27 cellular contexts compared by ENCODE assay signal in the genomic region with DNA sequence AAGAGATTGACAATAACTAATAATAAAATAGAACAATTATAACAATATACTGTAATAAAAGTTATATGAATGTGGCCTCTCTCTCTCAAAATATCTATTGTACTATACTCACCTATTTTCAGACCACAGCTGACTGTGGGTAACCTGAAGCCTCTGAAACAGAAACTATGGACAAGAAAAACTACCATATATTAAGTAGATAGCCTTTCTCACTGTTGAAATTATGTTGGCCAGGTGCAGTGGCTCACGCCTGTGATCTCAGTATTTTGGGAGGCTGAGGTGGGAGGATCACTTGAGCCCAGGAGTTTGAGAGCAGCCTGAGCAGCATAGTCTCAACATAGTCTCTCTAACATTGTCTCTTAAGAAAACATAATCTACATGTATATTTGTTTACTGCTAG.
"Had no signal": no experiment of that assay in that cellular context is flagged by ENCODE, and none has a peak within 500 bp of the region (broad histone marks: within the 10 kb centered on the region; RNA-seq: fewer than 3 reads in every experiment).

No MANE protein-coding gene starts in this region.

- H3K27me3 Mint-ChIP-seq: stimulated activated memory B cell treated with anti-CD40 and anti-IgM and Interleukin-4, amounts not matched to agents 10 μg/mL and 1 μg/mL and 100 μg/mL, for 72 hours; stimulated activated naive B cell treated with anti-CD40 and anti-IgM and Interleukin-4, amounts not matched to agents 10 μg/mL and 1 μg/mL and 100 μg/mL, for 72 hours; stimulated activated naive CD8-positive, alpha-beta T cell treated with anti-CD3 and anti-CD28 coated beads, Interleukin-15, amount 100 ng/mL, for 72 hours; type B pancreatic cell had no signal

- H3K27ac Mint-ChIP-seq: stimulated activated effector memory CD8-positive, alpha-beta T cell treated with anti-CD3 and anti-CD28 coated beads, Interleukin-12 subunit alpha, Interleukin-12 subunit beta, amount 100 ng/mL, for 72 hours; stimulated activated memory B cell treated with anti-CD40 and anti-IgM and Interleukin-4, amounts not matched to agents 10 μg/mL and 1 μg/mL and 100 μg/mL, for 72 hours; stimulated activated naive B cell treated with anti-CD40 and anti-IgM and Interleukin-4, amounts not matched to agents 10 μg/mL and 1 μg/mL and 100 μg/mL, for 72 hours; stimulated activated naive CD8-positive, alpha-beta T cell treated with anti-CD3 and anti-CD28 coated beads, Interleukin-15, amount 100 ng/mL, for 72 hours; stimulated activated naive CD8-positive, alpha-beta T cell treated with anti-CD3 and anti-CD28 coated beads, Interleukin-15, Interleukin-2, amounts not matched to agents 100 ng/mL and 50 ng/mL, for 24 hours; type B pancreatic cell had no signal

- H3K4me1 Mint-ChIP-seq: stimulated activated effector memory CD8-positive, alpha-beta T cell treated with anti-CD3 and anti-CD28 coated beads, Interleukin-12 subunit alpha, Interleukin-12 subunit beta, amount 100 ng/mL, for 72 hours; stimulated activated memory B cell treated with anti-CD40 and anti-IgM and Interleukin-4, amounts not matched to agents 10 μg/mL and 1 μg/mL and 100 μg/mL, for 72 hours; stimulated activated naive B cell treated with anti-CD40 and anti-IgM and Interleukin-4, amounts not matched to agents 10 μg/mL and 1 μg/mL and 100 μg/mL, for 72 hours; stimulated activated naive CD8-positive, alpha-beta T cell treated with anti-CD3 and anti-CD28 coated beads, Interleukin-15, amount 100 ng/mL, for 72 hours had no signal

- H3K36me3 Mint-ChIP-seq: stimulated activated memory B cell treated with anti-CD40 and anti-IgM and Interleukin-4, amounts not matched to agents 10 μg/mL and 1 μg/mL and 100 μg/mL, for 72 hours; stimulated activated naive B cell treated with anti-CD40 and anti-IgM and Interleukin-4, amounts not matched to agents 10 μg/mL and 1 μg/mL and 100 μg/mL, for 72 hours; type B pancreatic cell had no signal

- H3K4me3 ChIP-seq: stomach, suprapubic skin, testis, thoracic aorta, thyroid gland, tibial artery, tibial nerve, transverse colon, upper lobe of left lung, upper lobe of right lung, uterus, vagina had no signal

- ATAC-seq: stimulated activated effector memory CD8-positive, alpha-beta T cell treated with anti-CD3 and anti-CD28 coated beads, Interleukin-12 subunit alpha, Interleukin-12 subunit beta, amount 100 ng/mL, for 72 hours; stimulated activated memory B cell treated with anti-CD40 and anti-IgM and Interleukin-4, amounts not matched to agents 10 μg/mL and 1 μg/mL and 100 μg/mL, for 72 hours; stimulated activated naive B cell treated with anti-CD40 and anti-IgM and Interleukin-4, amounts not matched to agents 10 μg/mL and 1 μg/mL and 100 μg/mL, for 72 hours; stimulated activated naive CD8-positive, alpha-beta T cell treated with anti-CD3 and anti-CD28 coated beads, Interleukin-15, amount 100 ng/mL, for 72 hours; upper lobe of right lung had no signal

- H3K4me1 ChIP-seq: stomach, suprapubic skin, testis, thyroid gland, tibial artery, tibial nerve, transverse colon, upper lobe of left lung, upper lobe of right lung, uterus, vagina had no signal

- H3K27ac ChIP-seq: stomach, suprapubic skin, testis, thoracic aorta, thyroid gland, tibial artery, tibial nerve, transverse colon, upper lobe of left lung, upper lobe of right lung, uterus, vagina had no signal

- DNase-seq: stimulated activated CD4-positive, alpha-beta T cell treated with anti-CD3 and anti-CD28 coated beads, Interleukin-2, amount 100 ng/mL, for 48 hours; stimulated activated CD4-positive, alpha-beta T cell treated with anti-CD3 and anti-CD28 coated beads, Interleukin-4, amount 100 ng/mL, for 1 hour; stimulated activated CD4-positive, alpha-beta T cell treated with anti-CD3 and anti-CD28 coated beads, Interleukin-4, amount 100 ng/mL, for 24 hours; stimulated activated CD4-positive, alpha-beta T cell treated with anti-CD3 and anti-CD28 coated beads, Interleukin-4, amount 100 ng/mL, for 4 hours; stimulated activated CD8-positive, alpha-beta memory T cell treated with anti-CD3 and anti-CD28 coated beads, Interleukin-4, amount 100 ng/mL, for 48 hours; stimulated activated naive B cell treated with anti-CD40 and anti-IgM and Interleukin-4, amounts not matched to agents 10 μg/mL and 1 μg/mL and 100 μg/mL, for 72 hours; stimulated activated naive CD4-positive, alpha-beta T cell; stimulated activated naive CD4-positive, alpha-beta T cell treated with Interleukin-2 at 50 U/mL for 16 hours; stimulated activated naive CD8-positive, alpha-beta T cell treated with anti-CD3 and anti-CD28 coated beads, Interleukin-15, amount 100 ng/mL, for 72 hours; stomach; substantia nigra; testis; thyroid gland; tibial artery; transverse colon; trophoblast cell; upper lobe of right lung; uterus had no signal

- H3K9me3 Mint-ChIP-seq: stimulated activated effector memory CD8-positive, alpha-beta T cell treated with anti-CD3 and anti-CD28 coated beads, Interleukin-12 subunit alpha, Interleukin-12 subunit beta, amount 100 ng/mL, for 72 hours; stimulated activated memory B cell treated with anti-CD40 and anti-IgM and Interleukin-4, amounts not matched to agents 10 μg/mL and 1 μg/mL and 100 μg/mL, for 72 hours; stimulated activated naive CD8-positive, alpha-beta T cell treated with anti-CD3 and anti-CD28 coated beads, Interleukin-15, amount 100 ng/mL, for 72 hours; stimulated activated naive CD8-positive, alpha-beta T cell treated with anti-CD3 and anti-CD28 coated beads, Interleukin-15, Interleukin-2, amounts not matched to agents 100 ng/mL and 50 ng/mL, for 24 hours; type B pancreatic cell had no signal

- H3K4me3 Mint-ChIP-seq: stimulated activated effector memory CD8-positive, alpha-beta T cell treated with anti-CD3 and anti-CD28 coated beads, Interleukin-12 subunit alpha, Interleukin-12 subunit beta, amount 100 ng/mL, for 72 hours; stimulated activated memory B cell treated with anti-CD40 and anti-IgM and Interleukin-4, amounts not matched to agents 10 μg/mL and 1 μg/mL and 100 μg/mL, for 72 hours; stimulated activated naive B cell treated with anti-CD40 and anti-IgM and Interleukin-4, amounts not matched to agents 10 μg/mL and 1 μg/mL and 100 μg/mL, for 72 hours; stimulated activated naive CD8-positive, alpha-beta T cell treated with anti-CD3 and anti-CD28 coated beads, Interleukin-15, amount 100 ng/mL, for 72 hours; stimulated activated naive CD8-positive, alpha-beta T cell treated with anti-CD3 and anti-CD28 coated beads, Interleukin-15, Interleukin-2, amounts not matched to agents 100 ng/mL and 50 ng/mL, for 24 hours; type B pancreatic cell had no signal

- H3K36me3 ChIP-seq: stomach, suprapubic skin, thoracic aorta, thyroid gland, tibial artery, transverse colon, upper lobe of left lung, upper lobe of right lung, uterus, vagina had no signal

- H3K9me3 ChIP-seq: stomach, suprapubic skin, testis, thoracic aorta, thyroid gland, tibial artery, tibial nerve, transverse colon, upper lobe of left lung, upper lobe of right lung, uterus, vagina had no signal

- H3K27me3 ChIP-seq: stomach, suprapubic skin, testis, thyroid gland, tibial artery, tibial nerve, transverse colon, upper lobe of left lung, upper lobe of right lung, uterus, vagina had no signal
